ENCODE assay signal across 7 cellular contexts in the genomic region with DNA sequence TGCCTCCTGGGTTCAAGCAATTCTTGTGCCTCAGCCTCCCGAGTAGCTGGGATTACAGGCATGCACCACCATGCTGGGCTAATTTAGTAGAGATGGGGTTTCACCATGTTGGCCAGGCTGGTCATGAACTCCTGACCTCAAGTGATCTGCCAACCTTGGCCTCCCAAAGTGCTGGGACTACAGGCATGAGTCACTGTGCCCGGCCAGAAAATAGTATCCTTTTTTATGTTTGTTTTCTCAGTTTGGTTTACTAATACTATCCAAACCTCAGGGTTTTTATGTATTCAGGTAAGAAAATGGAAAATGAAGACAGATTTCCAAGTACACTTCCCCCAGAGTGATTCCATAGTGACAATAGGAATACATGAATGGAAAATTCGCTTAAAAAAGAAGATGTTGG.
DNase-seq lines count a peak whose midpoint lies in the region; ATAC-seq and TF ChIP-seq lines count a peak whose summit lies in the region.
"Not testable (repeated sequence)": the region's sequence is repeated elsewhere in the genome, so short reads cannot be mapped to it uniquely, and the experiment has no call there.

No MANE protein-coding gene starts in this region.

- H3K27me3 ChIP-seq in BLaER1; IMR-90 (ENCODE audit: control insufficient read depth, insufficient read depth, low read length); MG63; OCI-LY1 (ENCODE audit: insufficient read depth, low read length); PC-9 (ENCODE audit: insufficient read depth, low read depth): not testable (repeated sequence)

- H3K9me3 Mint-ChIP-seq in memory B cell; stimulated activated naive B cell treated with anti-CD40 and anti-IgM and Interleukin-4, amounts not matched to agents 10 μg/mL and 1 μg/mL and 100 μg/mL, for 72 hours: not testable (repeated sequence)

- POLR2A ChIA-PET in IMR-90 (lab: Charles Lee; ENCODE audit: unreplicated experiment): not testable (repeated sequence)
- POLR2A ChIA-PET in PC-9 (lab: Charles Lee; ENCODE audit: unreplicated experiment): interaction anchor here (0.6 kb wide), 1 partner anchor 93 kb away, joined by 8 read pairs; no protein-coding TSS in a partner anchor

- H3K4me2 ChIP-seq in BLaER1 (peak overlapping the region; percentile 88), OCI-LY1 (ENCODE audit: low read length) (peak overlapping the region; percentile 92; the same call in 1 of the 2 replicates), PC-9 (0 out of 2 replicates have a peak overlapping the region, but pooled peaks have one; percentile 3)
- not testable (repeated sequence) for H3K4me2 ChIP-seq in IMR-90 (ENCODE audit: low read depth, low read length)

- not testable (repeated sequence) for H3K36me3 ChIP-seq in BLaER1; IMR-90 (ENCODE audit: control insufficient read depth, insufficient read depth, low read length); MG63; OCI-LY1 (ENCODE audit: insufficient read depth, low read length); PC-9 (ENCODE audit: low read depth)

- not testable (repeated sequence) for ATAC-seq in IMR-90 (ENCODE audit: low read depth); memory B cell (ENCODE audit: low read depth)
- peak in 1 of 2 donors; percentile 29 for ATAC-seq in stimulated activated naive B cell treated with anti-CD40 and anti-IgM and Interleukin-4, amounts not matched to agents 10 μg/mL and 1 μg/mL and 100 μg/mL, for 72 hours (replicated peaks)

- not testable (repeated sequence) for H2BK15ac ChIP-seq in IMR-90 (ENCODE audit: low read depth, low read length)

- not testable (repeated sequence) for H3K23ac ChIP-seq in IMR-90 (ENCODE audit: low read depth, low read length)

- H3K27me3 Mint-ChIP-seq in memory B cell; stimulated activated naive B cell treated with anti-CD40 and anti-IgM and Interleukin-4, amounts not matched to agents 10 μg/mL and 1 μg/mL and 100 μg/mL, for 72 hours: not testable (repeated sequence)

- H2AFZ ChIP-seq in IMR-90 (replicated peaks; ENCODE audit: low read length, poor library complexity); PC-9: not testable (repeated sequence)
- H2AFZ ChIP-seq in OCI-LY1 (ENCODE audit: low read length): 0 out of 2 replicates have a peak overlapping the region, but pooled peaks have one; percentile 85

- peaks cover 39% of the 10 kb centered on the region for H3K4me1 Mint-ChIP-seq in memory B cell
- H3K4me1 Mint-ChIP-seq in stimulated activated naive B cell treated with anti-CD40 and anti-IgM and Interleukin-4, amounts not matched to agents 10 μg/mL and 1 μg/mL and 100 μg/mL, for 72 hours: peaks cover 40 to 63% of the 10 kb centered on the region in 2 donors

- not testable (repeated sequence) for TF ChIP-seq RAD21 in IMR-90 (IDR thresholded peaks at IDR 0.05; ENCODE audit: low read length)

- in situ Hi-C loops in IMR-90 (cut with MboI; ENCODE audit: low sequenced_read_pairs): not testable (repeated sequence)

- H3K9ac ChIP-seq in BLaER1; IMR-90 (ENCODE audit: low read depth, low read length): not testable (repeated sequence)
- H3K9ac ChIP-seq in OCI-LY1 (ENCODE audit: low read length): peak overlapping the region; percentile 21; the same call in 1 of the 2 replicates

- intact Hi-C loops in IMR-90 (cut with micrococcal nuclease): not testable (repeated sequence)
- intact Hi-C loops in PC-9 (cut with micrococcal nuclease; ENCODE audit: unreplicated experiment): loop anchor here (5.0 kb wide), 1 partner anchor 82 kb away; no protein-coding TSS in a partner anchor

- H4K20me1 ChIP-seq in BLaER1; IMR-90 (ENCODE audit: insufficient read depth, low read length); OCI-LY1 (ENCODE audit: insufficient read depth, low read length); PC-9 (ENCODE audit: insufficient read depth): not testable (repeated sequence)

- H2BK120ac ChIP-seq in IMR-90 (ENCODE audit: low read depth, low read length): not testable (repeated sequence)

- not testable (repeated sequence) for H3K36me3 Mint-ChIP-seq in memory B cell; stimulated activated naive B cell treated with anti-CD40 and anti-IgM and Interleukin-4, amounts not matched to agents 10 μg/mL and 1 μg/mL and 100 μg/mL, for 72 hours

- TF ChIP-seq POLR2A in IMR-90 (IDR thresholded peaks at IDR 0.05; ENCODE audit: low read depth, low read length): not testable (repeated sequence)

- not testable (repeated sequence) for H4K91ac ChIP-seq in IMR-90 (ENCODE audit: insufficient read depth, low read depth, low read length)

- dilution Hi-C loops in IMR-90 (cut with HindIII; ENCODE audit: low sequenced_read_pairs, unreplicated experiment): not testable (repeated sequence)

- not testable (repeated sequence) for H2AK5ac ChIP-seq in IMR-90 (ENCODE audit: low read depth, low read length)

- peak overlapping the region; percentile 48; the same call in 1 of the 2 replicates for H3K4ac ChIP-seq in IMR-90 (ENCODE audit: low read depth, low read length)

- not testable (repeated sequence) for H3K9me3 ChIP-seq in BLaER1; IMR-90 (ENCODE audit: control insufficient read depth, insufficient read depth, low read length); MG63; OCI-LY1 (ENCODE audit: low read length); PC-9 (ENCODE audit: insufficient read depth, low read depth)

- not testable (repeated sequence) for H4K8ac ChIP-seq in IMR-90 (ENCODE audit: low read depth in 2 of 2, low read length in 2 of 2)

- not testable (repeated sequence) for H3K4me3 ChIP-seq in BLaER1; IMR-90 (ENCODE audit: insufficient read depth, low read depth, low read length); MG63; OCI-LY1 (ENCODE audit: low read depth, low read length, poor library complexity, severe bottlenecking); PC-9

- H3K79me1 ChIP-seq in IMR-90 (ENCODE audit: low read depth in 1 of 2, low read length in 2 of 2): not testable (repeated sequence)

- H3K9me2 ChIP-seq in OCI-LY1 (ENCODE audit: low read depth, low read length); PC-9 (ENCODE audit: insufficient read depth): not testable (repeated sequence)

- H3K9me1 ChIP-seq in IMR-90 (ENCODE audit: insufficient read depth, low read length): peaks cover 14% of the 10 kb centered on the region

- not testable (repeated sequence) for DNase-seq in IMR-90; PC-9; memory B cell (ENCODE audit: low spot score in 2 of 2)
- DNase-seq in MG63: peak; percentile 80
- peak; percentile 23 for DNase-seq in stimulated activated naive B cell treated with anti-CD40 and anti-IgM and Interleukin-4, amounts not matched to agents 10 μg/mL and 1 μg/mL and 100 μg/mL, for 72 hours

- not testable (repeated sequence) for BruUV-seq in IMR-90 (replicated peaks; lab: Mats Ljungman, UMichigan); PC-9 (replicated peaks; lab: Mats Ljungman, UMichigan)

- H3K4me1 ChIP-seq in BLaER1 (peaks cover 59% of the 10 kb centered on the region), IMR-90 (ENCODE audit: control insufficient read depth, insufficient read depth, low read length) (peaks cover 17% of the 10 kb centered on the region), OCI-LY1 (ENCODE audit: insufficient read depth, low read length, severe bottlenecking) (peaks cover 55% of the 10 kb centered on the region), PC-9 (replicated peaks; ENCODE audit: insufficient read depth) (peaks cover 48% of the 10 kb centered on the region)

- H3F3A ChIP-seq in OCI-LY1 (ENCODE audit: insufficient read depth, low read length): not testable (repeated sequence)
- H3F3A ChIP-seq in PC-9 (ENCODE audit: insufficient read depth, low read depth): peaks cover 26% of the 10 kb centered on the region

- H3K4me3 Mint-ChIP-seq in memory B cell: not testable (repeated sequence)
- H3K4me3 Mint-ChIP-seq in stimulated activated naive B cell treated with anti-CD40 and anti-IgM and Interleukin-4, amounts not matched to agents 10 μg/mL and 1 μg/mL and 100 μg/mL, for 72 hours: peak overlapping the region in 1 of 2 donors; percentile 2

- H3K14ac ChIP-seq in IMR-90 (replicated peaks; ENCODE audit: low read depth, low read length): not testable (repeated sequence)

- no CpG with 5 or more reads among the region's 3 CpGs for WGBS in IMR-90 (ENCODE audit: extremely low coverage in 2 of 2, insufficient read length in 1 of 2), 2 experiments

- H3K18ac ChIP-seq in IMR-90 (ENCODE audit: low read depth, low read length): not testable (repeated sequence)

- not testable (repeated sequence) for H3K79me2 ChIP-seq in OCI-LY1 (ENCODE audit: insufficient read depth, low read length); PC-9 (ENCODE audit: low read depth)

- H3K27ac ChIP-seq in BLaER1 (peak overlapping the region; percentile 33), OCI-LY1 (ENCODE audit: low read depth, low read length, poor library complexity, severe bottlenecking) (peak overlapping the region; percentile 99)
- not testable (repeated sequence) for H3K27ac ChIP-seq in IMR-90 (ENCODE audit: insufficient read depth, low read length); PC-9

- not testable (repeated sequence) for H2AK9ac ChIP-seq in IMR-90 (replicated peaks; ENCODE audit: low read depth, low read length, poor library complexity)

- not testable (repeated sequence) for H3K56ac ChIP-seq in IMR-90 (ENCODE audit: extremely low read depth, insufficient read depth, low read length)

- not testable (repeated sequence) for H4K5ac ChIP-seq in IMR-90 (ENCODE audit: low read depth, low read length)

- TF ChIP-seq CTCF in IMR-90 (conservative IDR thresholded peaks at IDR 0.05; ENCODE audit: low read depth, low read length); OCI-LY1 (IDR thresholded peaks at IDR 0.05; ENCODE audit: low read length); PC-9 (conservative IDR thresholded peaks at IDR 0.05): not testable (repeated sequence)

- CTCF ChIA-PET in IMR-90 (lab: Yijun Ruan, JAX): interaction anchor here (0.6 kb wide), 1 partner anchor 158 kb away, joined by 3 read pairs; no protein-coding TSS in a partner anchor
- CTCF ChIA-PET in PC-9 (lab: Charles Lee): not testable (repeated sequence)

- H2BK20ac ChIP-seq in IMR-90 (ENCODE audit: low read depth, low read length): peak overlapping the region; percentile 74; the same call in 1 of the 2 replicates

- peak overlapping the region; percentile 83 for H3K27ac Mint-ChIP-seq in memory B cell
- peak overlapping the region; percentile 90 for H3K27ac Mint-ChIP-seq in stimulated activated naive B cell treated with anti-CD40 and anti-IgM and Interleukin-4, amounts not matched to agents 10 μg/mL and 1 μg/mL and 100 μg/mL, for 72 hours

- not testable (repeated sequence) for H2BK5ac ChIP-seq in IMR-90 (ENCODE audit: low read depth, low read length, poor library complexity, severe bottlenecking)
